Comparison of ENCODE assay signal across 16 cellular contexts in genomic region chr12:85740190-85740589, GRCh38.
"Had no signal": no experiment of that assay in that cellular context is flagged by ENCODE, and none has a peak within 500 bp of the region (broad histone marks: within the 10 kb centered on the region; RNA-seq: fewer than 3 reads in every experiment).

No MANE protein-coding gene starts in this region.

- ATAC-seq: activated naive CD8-positive, alpha-beta T cell treated with anti-CD3 and anti-CD28 coated beads, Interleukin-2, amount 50 U/mL, for 24 hours; activated T-helper 17 cell treated with anti-CD3 and anti-CD28 coated beads, Interleukin-2, amount 50 U/mL, for 72 hours; left ventricle myocardium superior; natural killer cell treated with Interleukin-12 subunit alpha and Interleukin-12 subunit beta and Interleukin-15 and Interleukin-18, amount 100 ng/mL, for 72 hours had no signal

- H3K27me3 ChIP-seq: tibial nerve, uterus had no signal

- H3K4me1 ChIP-seq: uterus had no signal

- H3K9me3 ChIP-seq: tibial nerve, uterus had no signal

- DNase-seq: activated CD4-positive, alpha-beta T cell treated with anti-CD3 and anti-CD28 coated beads for 1 hour; activated CD4-positive, alpha-beta T cell treated with anti-CD3 and anti-CD28 coated beads, Interleukin-2, amount 50 U/mL, for 4 hours; activated naive CD4-positive, alpha-beta T cell treated with anti-CD3 and anti-CD28 coated beads for 36 hours; activated naive CD8-positive, alpha-beta T cell treated with anti-CD3 and anti-CD28 coated beads, Interleukin-2, amount 50 U/mL, for 24 hours; endodermal cell; foreskin melanocyte; left ventricle myocardium superior; mesendoderm; nucleus accumbens; stimulated activated CD4-positive, alpha-beta T cell treated with anti-CD3 and anti-CD28 coated beads, Interleukin-2, amount 100 ng/mL, for 48 hours; stimulated activated naive CD4-positive, alpha-beta T cell; T-helper 9 cell; uterus had no signal

- H3K27ac ChIP-seq: tibial nerve, uterus had no signal

- H3K36me3 ChIP-seq: tibial nerve, uterus had no signal

- H3K4me3 ChIP-seq: tibial nerve, uterus had no signal
